ENCODE assay signal across 23 cellular contexts in the genomic region with DNA sequence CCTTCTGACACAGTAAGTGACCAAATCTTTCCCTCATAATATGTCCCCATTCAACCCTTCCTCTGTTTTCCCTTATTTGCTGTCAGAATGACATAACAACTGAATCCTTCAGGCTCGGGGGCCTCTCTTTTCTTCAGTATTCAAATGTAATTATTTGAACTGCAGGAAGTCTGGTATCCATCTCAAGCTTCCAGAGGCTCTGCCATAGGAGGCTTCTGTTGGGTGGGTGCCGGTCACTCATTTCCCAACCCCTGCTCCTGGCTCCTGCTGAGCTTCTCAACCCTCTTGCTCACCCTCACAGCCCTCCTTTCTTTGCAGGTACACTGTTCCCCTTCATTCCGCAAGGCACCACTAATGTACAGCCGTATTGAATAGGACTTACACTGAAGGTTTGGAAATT.
"Had no signal": no experiment of that assay in that cellular context is flagged by ENCODE, and none has a peak within 500 bp of the region (broad histone marks: within the 10 kb centered on the region; RNA-seq: fewer than 3 reads in every experiment).

No MANE protein-coding gene starts in this region.

- H3K27ac Mint-ChIP-seq: activated CD8-positive, alpha-beta T cell treated with anti-CD3 and anti-CD28 coated beads for 36 hours; activated naive CD4-positive, alpha-beta T cell treated with anti-CD3 and anti-CD28 coated beads, Interleukin-2, amount 10 ng/mL, durations not matched to agents 7 days and 5 days; activated naive CD8-positive, alpha-beta T cell treated with anti-CD3 and anti-CD28 coated beads for 36 hours; activated T-cell treated with anti-CD3 and anti-CD28 coated beads, Interleukin-2, amount 50 U/mL, for 72 hours; activated T-helper 2 cell treated with anti-CD3 and anti-CD28 coated beads, Interferon-gamma antibody, Interleukin-2, Interleukin-4, amounts not matched to agents 10 μg/mL and 5 μg/mL and 100 μg/mL, durations not matched to agents 14 hours and 24 hours and 36 hours had no signal

- H3K27me3 Mint-ChIP-seq: activated naive CD8-positive, alpha-beta T cell treated with anti-CD3 and anti-CD28 coated beads for 36 hours had no signal

- DNase-seq: activated CD4-positive, alpha-beta T cell treated with anti-CD3 and anti-CD28 coated beads for 4 hours; activated CD8-positive, alpha-beta memory T cell treated with anti-CD3 and anti-CD28 coated beads, Interleukin-2, amount 50 U/mL, for 4 hours; activated CD8-positive, alpha-beta T cell treated with anti-CD3 and anti-CD28 coated beads for 36 hours; activated gamma-delta T cell treated with Interleukin-2 at 50 U/mL for 16 hours; activated naive CD4-positive, alpha-beta T cell treated with anti-CD3 and anti-CD28 coated beads, Interleukin-2, amount 10 ng/mL, durations not matched to agents 7 days and 5 days; activated naive CD8-positive, alpha-beta T cell treated with anti-CD3 and anti-CD28 coated beads for 36 hours; activated T-cell treated with anti-CD3 and anti-CD28 coated beads, Interleukin-2, amount 50 U/mL, for 72 hours; brain microvascular endothelial cell; NCI-H1092 treated with DMSO at 0.1 percent for 48 hours; NCI-H1694; NCI-H2029 treated with DMSO at 0.1 percent for 48 hours; NCI-H510A treated with DMSO at 0.1 percent for 48 hours; NCI-H69; NK-92 treated with Interleukin-12 subunit alpha and Interleukin-12 subunit beta, amount 100 ng/mL, for 24 hours; PC-9; SHP77 treated with DMSO at 0.1 percent for 48 hours; T-helper 2 cell; T1000 had no signal

- H3K4me3 Mint-ChIP-seq: activated CD8-positive, alpha-beta T cell treated with anti-CD3 and anti-CD28 coated beads for 36 hours; activated naive CD4-positive, alpha-beta T cell treated with anti-CD3 and anti-CD28 coated beads, Interleukin-2, amount 10 ng/mL, durations not matched to agents 7 days and 5 days; activated naive CD8-positive, alpha-beta T cell treated with anti-CD3 and anti-CD28 coated beads for 36 hours; activated T-cell treated with anti-CD3 and anti-CD28 coated beads, Interleukin-2, amount 50 U/mL, for 72 hours had no signal

- FAIRE-seq: TTC549 had no signal

- H3K27me3 ChIP-seq: brain microvascular endothelial cell, cardiac muscle cell had no signal

- H3K9ac ChIP-seq: KMS-11 had no signal

- H3K27ac ChIP-seq: brain microvascular endothelial cell, cardiac muscle cell, KMS-11, PC-9 had no signal

- H2AFZ ChIP-seq: PC-9 had no signal

- H3K36me3 ChIP-seq: brain microvascular endothelial cell, cardiac muscle cell had no signal

- H3K4me2 ChIP-seq: KMS-11, PC-9 had no signal

- ATAC-seq: activated CD4-positive, CD25-positive, alpha-beta regulatory T cell treated with anti-CD3 and anti-CD28 coated beads, Interleukin-2, amount 50 U/mL, for 24 hours; activated CD8-positive, alpha-beta T cell treated with anti-CD3 and anti-CD28 coated beads for 36 hours; activated T-cell treated with anti-CD3 and anti-CD28 coated beads, Interleukin-2, amount 50 U/mL, for 72 hours had no signal

- H3K4me3 ChIP-seq: cardiac muscle cell, PC-9 had no signal
